ENCODE assay signal across 8 cellular contexts in genomic region chr13:70568571-70568970, GRCh38.
DNase-seq lines count a peak whose midpoint lies in the region; ATAC-seq and TF ChIP-seq lines count a peak whose summit lies in the region.

No MANE protein-coding gene starts in this region.

- H3K4me3 ChIP-seq in body of pancreas (no peak overlapping the region), left lung (no peak overlapping the region)

- DNase-seq in SKM-1 treated with dmso at 0.1 percent for 144 hours (lab: John Stamatoyannopoulos, UW; ENCODE audit: unreplicated experiment) (peak; percentile 46), SKM-1 (lab: John Stamatoyannopoulos, UW; ENCODE audit: unreplicated experiment) (no peak), NCI-H146 (lab: John Stamatoyannopoulos, UW) (peak; percentile 42), body of pancreas (peak in 1 of 4 donors; percentile 31), left lung (no peak)
- no peak for DNase-seq in central memory CD4-positive, alpha-beta T cell

- no peak overlapping the region for H3K27ac ChIP-seq in body of pancreas
- no peak overlapping the region for H3K27ac ChIP-seq in left lung

- WGBS in body of pancreas, 2 donors: 79 to 88% methylated on average over 1 of the region's 1 CpG

- ATAC-seq in HG02623 (IDR thresholded peaks at IDR 0.05; ENCODE audit: unreplicated experiment) (peak; percentile 89), body of pancreas (peak; percentile 69), left lung (peak; percentile 71), GM19467 (IDR thresholded peaks at IDR 0.05; ENCODE audit: unreplicated experiment) (no peak)

- H3K4me1 ChIP-seq in body of pancreas (no peaks in the 10 kb centered on the region), left lung (no peaks in the 10 kb centered on the region)

- H3K27me3 ChIP-seq in body of pancreas (no peaks in the 10 kb centered on the region), left lung (no peaks in the 10 kb centered on the region)

- no peak for TF ChIP-seq POLR2A in body of pancreas (IDR thresholded peaks at IDR 0.05)

- TF ChIP-seq CTCF in body of pancreas (IDR thresholded peaks at IDR 0.05): peak; percentile 44 to 90 (median 83)
- TF ChIP-seq CTCF in left lung (IDR thresholded peaks at IDR 0.05): peak; percentile 31 to 61

- H3K9me3 ChIP-seq in body of pancreas (no peaks in the 10 kb centered on the region), left lung (no peaks in the 10 kb centered on the region)

- no peaks in the 10 kb centered on the region for H3K36me3 ChIP-seq in body of pancreas (replicated peaks in 1 of 2; ENCODE audit: insufficient read depth in 1 of 2, low read depth in 2 of 2)
- no peaks in the 10 kb centered on the region for H3K36me3 ChIP-seq in left lung

- intact Hi-C loops in body of pancreas (cut with DNase I): no loop called here
- intact Hi-C loops in left lung (cut with DNase I): no loop called here

Comparison
In these comparisons a context has a peak if more than half of its experiments do, and no peak if none do; other contexts are left out.
1. DNase-seq: peak in SKM-1 treated with dmso at 0.1 percent for 144 hours (single experiment) and NCI-H146 (single experiment); none in SKM-1 (single experiment), left lung (0 of 2) and central memory CD4-positive, alpha-beta T cell (single experiment).